ENCODE assay signal across 11 cellular contexts in genomic region chr3:102038477-102039142, GRCh38.
DNase-seq lines count a peak whose midpoint lies in the region; ATAC-seq and TF ChIP-seq lines count a peak whose summit lies in the region.
"Had no signal": no experiment of that assay in that cellular context is flagged by ENCODE, and none has a peak within 500 bp of the region (broad histone marks: within the 10 kb centered on the region; RNA-seq: fewer than 3 reads in every experiment).

No MANE protein-coding gene starts in this region.

- peaks cover 46% of the 10 kb centered on the region for H3K9me3 Mint-ChIP-seq in activated T-helper 1 cell treated with anti-CD3 and anti-CD28 coated beads, Interleukin-12 subunit alpha, Interleukin-12 subunit beta, Interleukin-2, Interleukin-4 antibody, amounts not matched to agents 30 ng/mL and 10 ng/mL and 1 ng/mL, durations not matched to agents 14 hours and 24 hours and 36 hours
- peaks cover 0 to 19% (median 8%) of the 10 kb centered on the region in 8 donors for H3K9me3 Mint-ChIP-seq in CD4-positive, alpha-beta memory T cell

- peak overlapping the region; percentile 22 for H3K4me3 ChIP-seq in SU-DHL-6 (ENCODE audit: insufficient read depth, low read length, poor library complexity, severe bottlenecking)
- no peak overlapping the region for H3K4me3 ChIP-seq in CD4-positive, alpha-beta memory T cell (ENCODE audit: low read length in 2 of 2)

- H3K4me1 ChIP-seq in CD4-positive, alpha-beta memory T cell (ENCODE audit: insufficient read depth, low read length), result no peaks in the 10 kb centered on the region

- H4K20me1 ChIP-seq in SU-DHL-6 (ENCODE audit: low read depth, low read length), result no peaks in the 10 kb centered on the region

- peak overlapping the region; percentile 93 for H3K27ac ChIP-seq in SU-DHL-6 (ENCODE audit: low read depth, low read length)
- H3K27ac ChIP-seq in CD4-positive, alpha-beta memory T cell (ENCODE audit: low read depth, low read length), result no peak overlapping the region

- POLR2A ChIA-PET in GM10248 (lab: Yijun Ruan, JAX), result interaction anchor here (0.6 to 1.1 kb wide), 4 partner anchors 21 to 468 kb away, joined by 3 to 6 read pairs (median 4); partner anchors contain the start of gene NFKBIZ
- POLR2A ChIA-PET in CD4-positive, alpha-beta memory T cell (lab: Charles Lee; ENCODE audit: partially characterized antibody), result interaction anchor here (1.1 kb wide), 1 partner anchor 21 kb away, joined by 3 read pairs; no protein-coding TSS in a partner anchor

- no peaks in the 10 kb centered on the region for H3K9me3 ChIP-seq in SU-DHL-6 (ENCODE audit: insufficient read depth, low read length)
- H3K9me3 ChIP-seq in CD4-positive, alpha-beta memory T cell (ENCODE audit: control insufficient read depth in 1 of 2, low read length in 2 of 2), result no peaks in the 10 kb centered on the region

- H3K36me3 ChIP-seq in SU-DHL-6 (ENCODE audit: low read length), result no peaks in the 10 kb centered on the region
- H3K36me3 ChIP-seq in CD4-positive, alpha-beta memory T cell (ENCODE audit: insufficient read depth, low read length), result no peaks in the 10 kb centered on the region

- no peak overlapping the region for H3K4me3 Mint-ChIP-seq in activated T-helper 1 cell treated with anti-CD3 and anti-CD28 coated beads, Interleukin-12 subunit alpha, Interleukin-12 subunit beta, Interleukin-2, Interleukin-4 antibody, amounts not matched to agents 30 ng/mL and 10 ng/mL and 1 ng/mL, durations not matched to agents 14 hours and 24 hours and 36 hours
- no peak overlapping the region for H3K4me3 Mint-ChIP-seq in CD4-positive, alpha-beta memory T cell
- H3K4me3 Mint-ChIP-seq: activated CD4-positive, alpha-beta memory T cell treated with anti-CD3 and anti-CD28 coated beads for 36 hours had no signal

- peaks cover 13% of the 10 kb centered on the region for H3K4me1 Mint-ChIP-seq in activated T-helper 1 cell treated with anti-CD3 and anti-CD28 coated beads, Interleukin-12 subunit alpha, Interleukin-12 subunit beta, Interleukin-2, Interleukin-4 antibody, amounts not matched to agents 30 ng/mL and 10 ng/mL and 1 ng/mL, durations not matched to agents 14 hours and 24 hours and 36 hours (ENCODE audit: low read depth)
- H3K4me1 Mint-ChIP-seq in CD4-positive, alpha-beta memory T cell, result no peaks in the 10 kb centered on the region

- DNase-seq in GM10248 (ENCODE audit: extremely low spot score) (peak; percentile 48), NCI-H524 (lab: John Stamatoyannopoulos, UW) (no peak), NCI-H524 treated with DMSO at 0.1 percent for 48 hours (lab: John Stamatoyannopoulos, UW) (no peak)
- DNase-seq in activated T-helper 1 cell treated with anti-CD3 and anti-CD28 coated beads, Interleukin-12 subunit alpha, Interleukin-12 subunit beta, Interleukin-2, Interleukin-4 antibody, amounts not matched to agents 30 ng/mL and 10 ng/mL and 1 ng/mL, durations not matched to agents 14 hours and 24 hours and 36 hours (ENCODE audit: low spot score), result no peak
- no peak for DNase-seq in CD4-positive, alpha-beta memory T cell
- DNase-seq: activated CD4-positive, alpha-beta memory T cell treated with anti-CD3 and anti-CD28 coated beads for 36 hours; H7; NCI-H446 treated with DMSO at 0.1 percent for 48 hours had no signal

- peaks cover 12% of the 10 kb centered on the region for H3K27me3 Mint-ChIP-seq in activated T-helper 1 cell treated with anti-CD3 and anti-CD28 coated beads, Interleukin-12 subunit alpha, Interleukin-12 subunit beta, Interleukin-2, Interleukin-4 antibody, amounts not matched to agents 30 ng/mL and 10 ng/mL and 1 ng/mL, durations not matched to agents 14 hours and 24 hours and 36 hours (ENCODE audit: insufficient read depth)
- H3K27me3 Mint-ChIP-seq in CD4-positive, alpha-beta memory T cell, result no peaks in the 10 kb centered on the region
- H3K27me3 Mint-ChIP-seq: activated CD4-positive, alpha-beta memory T cell treated with anti-CD3 and anti-CD28 coated beads for 36 hours had no signal

- peak; percentile 83 for ATAC-seq in GM19463 (IDR thresholded peaks at IDR 0.05; ENCODE audit: unreplicated experiment)
- peak; percentile 79 for ATAC-seq in HG03095 (IDR thresholded peaks at IDR 0.05; ENCODE audit: unreplicated experiment)

- intact Hi-C loops in activated T-helper 1 cell treated with anti-CD3 and anti-CD28 coated beads, Interleukin-12 subunit alpha, Interleukin-12 subunit beta, Interleukin-2, Interleukin-4 antibody, amounts not matched to agents 30 ng/mL and 10 ng/mL and 1 ng/mL, durations not matched to agents 14 hours and 24 hours and 36 hours (cut with micrococcal nuclease), result no loop called here
- intact Hi-C loops in CD4-positive, alpha-beta memory T cell (cut with micrococcal nuclease), result no loop called here

- H3K4me2 ChIP-seq in SU-DHL-6 (ENCODE audit: low read depth, low read length, poor library complexity, severe bottlenecking), result peak overlapping the region; percentile 70

- H3K79me2 ChIP-seq in SU-DHL-6 (ENCODE audit: insufficient read depth, low read length), result no peaks in the 10 kb centered on the region

- H3K27me3 ChIP-seq in SU-DHL-6 (ENCODE audit: low read length), result no peaks in the 10 kb centered on the region
- H3K27me3 ChIP-seq in CD4-positive, alpha-beta memory T cell (ENCODE audit: insufficient read depth, low read length), result no peaks in the 10 kb centered on the region

- H3K9ac ChIP-seq in SU-DHL-6 (ENCODE audit: low read length), result peak overlapping the region; percentile 28

- H3K36me3 Mint-ChIP-seq in activated T-helper 1 cell treated with anti-CD3 and anti-CD28 coated beads, Interleukin-12 subunit alpha, Interleukin-12 subunit beta, Interleukin-2, Interleukin-4 antibody, amounts not matched to agents 30 ng/mL and 10 ng/mL and 1 ng/mL, durations not matched to agents 14 hours and 24 hours and 36 hours (ENCODE audit: low read depth), result peaks cover 12% of the 10 kb centered on the region
- peaks cover 0 to 14% of the 10 kb centered on the region in 2 donors for H3K36me3 Mint-ChIP-seq in CD4-positive, alpha-beta memory T cell

- no peaks in the 10 kb centered on the region; the same call in 1 of the 2 replicates for H3F3A ChIP-seq in SU-DHL-6 (ENCODE audit: insufficient read depth)

- CTCF ChIA-PET in GM10248 (lab: Yijun Ruan, JAX), result interaction anchor here (0.6 to 3.5 kb wide), 8 partner anchors 9 to 191 kb away, joined by 3 to 13 read pairs (median 6); no protein-coding TSS in a partner anchor
- CTCF ChIA-PET in CD4-positive, alpha-beta memory T cell (lab: Charles Lee; ENCODE audit: partially characterized antibody), result no interaction called here

- no peaks in the 10 kb centered on the region for H3K9me2 ChIP-seq in SU-DHL-6 (replicated peaks; ENCODE audit: insufficient read depth, low read length)

- H3K27ac Mint-ChIP-seq in activated T-helper 1 cell treated with anti-CD3 and anti-CD28 coated beads, Interleukin-12 subunit alpha, Interleukin-12 subunit beta, Interleukin-2, Interleukin-4 antibody, amounts not matched to agents 30 ng/mL and 10 ng/mL and 1 ng/mL, durations not matched to agents 14 hours and 24 hours and 36 hours, result no peak overlapping the region
- H3K27ac Mint-ChIP-seq in CD4-positive, alpha-beta memory T cell, result peak overlapping the region in 1 of 7 donors; percentile 29
- H3K27ac Mint-ChIP-seq: activated CD4-positive, alpha-beta memory T cell treated with anti-CD3 and anti-CD28 coated beads for 36 hours had no signal

- H2AFZ ChIP-seq in SU-DHL-6 (ENCODE audit: low read depth, low read length, severe bottlenecking), result peak overlapping the region; percentile 45

- TF ChIP-seq CTCF in GM10248 (IDR thresholded peaks at IDR 0.05; ENCODE audit: control extremely low read depth, extremely low read depth, low read depth, missing control alignments) (no peak), SU-DHL-6 (IDR thresholded peaks at IDR 0.05; ENCODE audit: insufficient read depth, low read length, poor library complexity, severe bottlenecking) (no peak)
